Comparison of ENCODE assay signal across 8 cellular contexts in the genomic region with DNA sequence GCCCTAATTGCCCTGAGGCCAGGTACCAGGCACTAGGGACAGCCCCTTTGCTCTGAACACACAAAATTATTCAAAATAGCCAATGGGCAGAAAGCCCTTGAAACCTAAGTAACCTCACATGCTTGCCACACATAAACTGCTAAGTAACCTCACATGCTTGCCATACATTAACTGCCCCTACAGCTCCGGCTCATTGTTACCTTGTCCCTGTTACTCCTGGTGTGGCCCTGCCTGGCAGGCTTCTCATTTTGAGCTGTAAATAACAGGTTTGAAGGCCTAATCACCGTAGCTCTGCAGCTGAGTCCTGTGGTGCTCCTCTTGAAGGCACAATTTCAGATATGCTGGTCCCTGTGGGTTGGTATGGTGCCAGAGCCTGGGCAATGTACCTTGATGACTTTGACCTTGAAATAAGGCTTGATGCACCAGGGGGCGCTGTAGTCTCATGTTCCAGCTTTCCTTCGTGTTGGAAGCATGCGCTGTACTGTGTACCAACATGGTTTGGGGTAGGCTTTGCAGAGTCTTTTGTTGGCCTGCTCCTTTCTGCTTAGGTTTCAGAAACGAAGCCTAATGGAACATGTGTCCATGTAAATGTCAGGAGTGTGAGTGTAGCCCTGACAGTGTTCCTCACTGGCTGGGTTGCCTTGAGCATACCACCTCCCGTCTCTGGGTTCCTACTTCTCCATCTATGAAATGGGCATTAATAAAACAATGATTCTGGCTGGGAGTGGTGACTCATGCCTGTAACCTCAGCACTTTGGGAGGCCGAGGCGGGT. TPM values are rescaled to one million over a fixed set of nuclear protein-coding genes. Genes with fewer than 3 reads are reported as not detected.
A peak's percentile ranks its signal among the peaks of the same experiment; 100 is the strongest.
DNase-seq lines count a peak whose midpoint lies in the region; ATAC-seq and TF ChIP-seq lines count a peak whose summit lies in the region.

No MANE protein-coding gene starts in this region.

- no peaks in the 10 kb centered on the region for H3K79me2 ChIP-seq in GM23248 (ENCODE audit: insufficient read depth)

- TF ChIP-seq CTCF in prostate gland (IDR thresholded peaks at IDR 0.05): peak in 3 of 4 experiments; percentile 58 to 66 (median 59)

- no peaks in the 10 kb centered on the region for H3K27me3 ChIP-seq in GM23248 (replicated peaks; ENCODE audit: insufficient read depth)
- H3K27me3 ChIP-seq in prostate gland (replicated peaks; ENCODE audit: insufficient read depth): no peaks in the 10 kb centered on the region
- no peaks in the 10 kb centered on the region for H3K27me3 ChIP-seq in aorta (ENCODE audit: control insufficient read depth in 1 of 2, insufficient read depth in 2 of 2, low read length in 1 of 2)

- H3K4me3 ChIP-seq in GM23248 (no peak overlapping the region), prostate gland (no peak overlapping the region), aorta (ENCODE audit: low read length in 2 of 2) (no peak overlapping the region)

- H3K4me2 ChIP-seq in GM23248 (ENCODE audit: unreplicated experiment): no peak overlapping the region

- H3K9me3 ChIP-seq in GM23248 (ENCODE audit: low read depth) (no peaks in the 10 kb centered on the region), prostate gland (no peaks in the 10 kb centered on the region), aorta (ENCODE audit: control insufficient read depth, low read length) (no peaks in the 10 kb centered on the region)

- H3K27ac ChIP-seq in GM23248 (no peak overlapping the region), prostate gland (no peak overlapping the region), aorta (ENCODE audit: low read depth in 1 of 2, low read length in 2 of 2) (no peak overlapping the region)

- H2AFZ ChIP-seq in GM23248: no peak overlapping the region

- H3K9me2 ChIP-seq in GM23248 (ENCODE audit: insufficient read depth): no peaks in the 10 kb centered on the region

- 43 to 46% methylated on average over 9 of the region's 9 CpGs for WGBS in GM23248 (ENCODE audit: low coverage in 1 of 2, low lambda C conversion rate in 2 of 2, missing lambda C conversion rate in 2 of 2), 2 experiments
- WGBS in prostate gland: 45% methylated on average over 9 of the region's 9 CpGs
- WGBS in aorta, 2 donors: 46% methylated on average over 9 of the region's 9 CpGs

- DNase-seq in ELR (ENCODE audit: low read depth): peak; percentile 85
- peak; percentile 74 for DNase-seq in GM23248
- DNase-seq in LoVo (ENCODE audit: low spot score): peak; percentile 56
- DNase-seq in SHP77 treated with DMSO at 0.1 percent for 48 hours (lab: John Stamatoyannopoulos, UW): peak; percentile 84
- DNase-seq in activated effector memory CD4-positive, alpha-beta T cell treated with Interleukin-2 at 50 U/mL for 16 hours: peak; percentile 84
- DNase-seq in glomerular visceral epithelial cell (ENCODE audit: extremely low spot score): peak; percentile 73
- DNase-seq in prostate gland (ENCODE audit: low spot score): peak; percentile 59
- peak; percentile 88 to 92 for DNase-seq in aorta

- H3K9ac ChIP-seq in GM23248: no peak overlapping the region

- no peak for TF ChIP-seq POLR2A in prostate gland (IDR thresholded peaks at IDR 0.05)

- no peaks in the 10 kb centered on the region for H4K20me1 ChIP-seq in GM23248 (ENCODE audit: insufficient read depth)

- H3K36me3 ChIP-seq in GM23248 (ENCODE audit: low read depth): no peaks in the 10 kb centered on the region
- no peaks in the 10 kb centered on the region for H3K36me3 ChIP-seq in prostate gland
- no peaks in the 10 kb centered on the region for H3K36me3 ChIP-seq in aorta (ENCODE audit: control insufficient read depth in 1 of 2, insufficient read depth in 2 of 2, low read length in 1 of 2)

- no peaks in the 10 kb centered on the region for H3K4me1 ChIP-seq in GM23248 (ENCODE audit: insufficient read depth)
- H3K4me1 ChIP-seq in prostate gland (replicated peaks): no peaks in the 10 kb centered on the region
- H3K4me1 ChIP-seq in aorta (ENCODE audit: control insufficient read depth in 1 of 2, insufficient read depth in 2 of 2, low read length in 2 of 2): no peaks in the 10 kb centered on the region

- in situ Hi-C loops in GM23248 (cut with MboI): no loop called here

- intact Hi-C loops in prostate gland (cut with DNase I) (loop anchor here (5.0 kb wide), 2 partner anchors 125 to 425 kb away; no protein-coding TSS in a partner anchor), aorta (cut with DNase I) (loop anchor here (2.0 to 10.0 kb wide), 3 partner anchors 127 to 425 kb away; no protein-coding TSS in a partner anchor)

- no peaks in the 10 kb centered on the region for H3F3A ChIP-seq in GM23248 (ENCODE audit: insufficient read depth)

- ATAC-seq in aorta (ENCODE audit: low FRiP score): peak; percentile 82

RNA-seq across cellular contexts. Expression of a gene that starts 3.8 kb away (rescaled TPM):
- total RNA-seq in GM23248 (2014; rRNA removed; shearing (Covaris generic)): not detected in 2 replicates
- polyA plus RNA-seq in GM23248 (2016; fragmentation: Nextera tagmentation; extraction: Ambion mirVana): not detected in 2 replicates
- total RNA-seq in prostate gland: 1 to 10 TPM in 1 of 2 donors, under 1 TPM in 1; 0.14 to 1.2 TPM
- total RNA-seq in aorta: under 1 TPM; 0.42 to 0.54 TPM
- not detected for polyA plus RNA-seq in aorta
